Comparison of ENCODE assay signal across 26 cellular contexts in genomic region chr6:41604006-41604405, GRCh38. TPM values are rescaled to one million over a fixed set of nuclear protein-coding genes. Genes with fewer than 3 reads are reported as not detected.
"Had no signal": no experiment of that assay in that cellular context is flagged by ENCODE, and none has a peak within 500 bp of the region (broad histone marks: within the 10 kb centered on the region; RNA-seq: fewer than 3 reads in every experiment).

No MANE protein-coding gene starts in this region.

- H3K27me3 ChIP-seq: adrenal gland had no signal

- H3K9me3 ChIP-seq: adrenal gland had no signal

- DNase-seq: activated CD4-positive, alpha-beta T cell treated with anti-CD3 and anti-CD28 coated beads, Interleukin-2, amount 10 ng/mL, durations not matched to agents 24 days and 14 days; activated CD4-positive, alpha-beta T cell treated with anti-CD3 and anti-CD28 coated beads, Interleukin-2, amount 50 U/mL, for 48 hours; activated CD4-positive, CD25-positive, alpha-beta regulatory T cell treated with anti-CD3 and anti-CD28 coated beads, Interleukin-2, amount 50 U/mL, for 72 hours; activated CD8-positive, alpha-beta memory T cell treated with anti-CD3 and anti-CD28 coated beads, Interleukin-2, amount 10 ng/mL, durations not matched to agents 7 days and 5 days; activated gamma-delta T cell; activated naive CD4-positive, alpha-beta T cell treated with anti-CD3 and anti-CD28 coated beads, Interleukin-2, amount 10 ng/mL, durations not matched to agents 7 days and 5 days; activated naive CD8-positive, alpha-beta T cell treated with anti-CD3 and anti-CD28 coated beads for 36 hours; activated T-cell treated with anti-CD3 and anti-CD28 coated beads, Interleukin-2, amount 50 U/mL, for 24 hours; adrenal gland; anterior cingulate cortex; central memory CD4-positive, alpha-beta T cell; Karpas-422; NCI-H1048; NCI-H146; NCI-H187 treated with DMSO at 0.1 percent for 48 hours; NCI-H2081 treated with DMSO at 0.1 percent for 48 hours; NCI-H446; NCI-H524; PC-3; SIG-M5; T-helper 17 cell; T-helper 9 cell had no signal

- FAIRE-seq: bronchial epithelial cell, RCC 7860 had no signal

- H3K27ac ChIP-seq: adrenal gland had no signal

- ATAC-seq: activated CD8-positive, alpha-beta memory T cell treated with anti-CD3 and anti-CD28 coated beads, Interleukin-2, amount 10 ng/mL, durations not matched to agents 7 days and 5 days; PC-3; T-helper 17 cell; WTC11 had no signal

- H3K36me3 ChIP-seq: adrenal gland had no signal

RNA-seq across cellular contexts. Expression of gene MDFI, which starts 34.3 kb away (rescaled TPM):
- total RNA-seq: activated CD4-positive, alpha-beta T cell treated with anti-CD3 and anti-CD28 coated beads, Interleukin-2, amount 10 ng/mL, durations not matched to agents 24 days and 14 days; activated CD8-positive, alpha-beta memory T cell treated with anti-CD3 and anti-CD28 coated beads, Interleukin-2, amount 10 ng/mL, durations not matched to agents 7 days and 5 days; activated naive CD8-positive, alpha-beta T cell treated with anti-CD3 and anti-CD28 coated beads for 36 hours; activated T-helper 1 cell treated with anti-CD3 and anti-CD28 coated beads, Interleukin-12 subunit alpha, Interleukin-12 subunit beta, Interleukin-2, Interleukin-4 antibody, amounts not matched to agents 30 ng/mL and 10 ng/mL and 1 ng/mL, durations not matched to agents 14 hours and 24 hours and 36 hours; T-helper 17 cell had no signal
